ENCODE assay signal across 8 cellular contexts in the genomic region with DNA sequence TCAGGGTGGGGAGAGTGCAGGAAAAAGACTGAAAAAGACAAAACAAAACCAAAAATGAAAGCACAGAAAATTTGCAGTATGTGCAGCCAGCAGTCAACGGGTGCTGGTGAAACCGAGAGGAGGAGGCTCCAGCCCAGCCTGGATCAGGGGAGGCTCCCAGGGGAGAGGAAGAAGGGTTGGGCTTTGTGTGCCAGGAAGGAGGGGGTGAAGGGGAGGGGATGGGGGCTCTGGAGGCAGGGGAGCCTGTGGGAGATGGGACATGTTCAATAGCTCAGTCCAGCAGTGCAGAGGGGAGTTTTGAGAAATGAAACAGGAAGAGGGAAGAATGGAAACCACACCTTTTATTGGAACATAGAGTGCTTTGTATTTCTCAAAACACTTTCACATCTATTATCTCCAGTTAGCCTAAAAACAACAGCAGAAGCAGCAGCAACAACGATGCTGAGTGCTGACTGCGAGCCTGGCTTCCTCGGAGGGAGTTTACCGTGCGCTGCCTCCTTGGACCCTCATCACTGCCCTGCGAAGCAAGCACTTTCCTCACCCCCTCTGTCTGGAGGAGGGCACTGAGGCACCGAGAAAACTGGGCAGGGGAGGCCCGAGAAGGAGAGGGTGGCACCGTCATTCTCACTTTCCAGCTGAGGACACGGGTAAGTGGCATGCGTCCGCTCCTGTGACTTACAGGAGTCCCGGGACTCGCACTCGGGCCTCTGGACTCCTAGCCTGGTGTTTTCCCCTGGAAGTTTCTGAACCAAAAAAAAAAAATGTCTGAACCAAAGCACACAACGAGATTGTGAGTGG.
DNase-seq lines count a peak whose midpoint lies in the region; ATAC-seq and TF ChIP-seq lines count a peak whose summit lies in the region.

No MANE protein-coding gene starts in this region.

- H3K4ac ChIP-seq in neuronal stem cell (ENCODE audit: low read length) = no peak overlapping the region

- H3K4me1 Mint-ChIP-seq in HFFc6 (ENCODE audit: low read depth) = peaks cover 9% of the 10 kb centered on the region

- H3K9me3 Mint-ChIP-seq in HFFc6 = no peaks in the 10 kb centered on the region

- no peak overlapping the region for H3K27ac Mint-ChIP-seq in HFFc6

- no peaks in the 10 kb centered on the region for H3K79me2 ChIP-seq in mammary epithelial cell (ENCODE audit: insufficient read depth, low read length)

- H3K18ac ChIP-seq in neuronal stem cell (ENCODE audit: low read length) = peak overlapping the region; percentile 66

- WGBS in mammary epithelial cell (ENCODE audit: low coverage, missing lambda C conversion rate) = 51% methylated on average over 5 of the region's 18 CpGs
- WGBS in neuronal stem cell (ENCODE audit: extremely low coverage in 2 of 2, insufficient read length in 2 of 2, insufficient replicate concordance in 1 of 2), 2 donors = no CpG with 5 or more reads among the region's 18 CpGs

- no peaks in the 10 kb centered on the region for H3K79me1 ChIP-seq in neuronal stem cell (ENCODE audit: low read depth, low read length)

- H3K4me3 ChIP-seq in mammary epithelial cell (replicated peaks in 1 of 3; ENCODE audit: insufficient read depth in 1 of 3, low read depth in 2 of 3, low read length in 3 of 3) (no peak overlapping the region), neuronal stem cell (ENCODE audit: low read length in 2 of 2) (no peak overlapping the region)

- H3K4me2 ChIP-seq in mammary epithelial cell (ENCODE audit: insufficient read depth, low read depth, low read length) (no peak overlapping the region), neuronal stem cell (ENCODE audit: insufficient read depth, low read length, poor library complexity, severe bottlenecking) (no peak overlapping the region)

- no peak overlapping the region for H2BK5ac ChIP-seq in neuronal stem cell (ENCODE audit: low read length)

- no peak overlapping the region for H4K8ac ChIP-seq in neuronal stem cell (ENCODE audit: low read depth, low read length)

- H3K23ac ChIP-seq in neuronal stem cell (ENCODE audit: low read depth, low read length, poor library complexity) = no peak overlapping the region

- no peak overlapping the region for H2BK15ac ChIP-seq in neuronal stem cell (ENCODE audit: low read length)

- intact Hi-C loops in mammary epithelial cell (cut with micrococcal nuclease) = no loop called here

- no peak overlapping the region for H2BK12ac ChIP-seq in neuronal stem cell (ENCODE audit: low read length)

- peak overlapping the region; percentile 42 for H2AFZ ChIP-seq in mammary epithelial cell (ENCODE audit: low read depth, low read length)
- peak overlapping the region; percentile 78 for H2AFZ ChIP-seq in neuronal stem cell (ENCODE audit: low read length)

- CTCF ChIA-PET in mammary epithelial cell (lab: Charles Lee; ENCODE audit: low non-redundant PET) = no interaction called here

- TF ChIP-seq CTCF in HFFc6 (IDR thresholded peaks at IDR 0.05) (no peak), mammary epithelial cell (conservative IDR thresholded peaks at IDR 0.05 in 1 of 2, IDR thresholded peaks at IDR 0.05 in 1 of 2; ENCODE audit: extremely low read depth in 1 of 2, insufficient read depth in 1 of 2, low read depth in 1 of 2, low read length in 2 of 2) (no peak), foreskin keratinocyte (conservative IDR thresholded peaks at IDR 0.05) (no peak)

- H3K9me3 ChIP-seq in mammary epithelial cell (replicated peaks; ENCODE audit: insufficient read depth, low read length) = no peaks in the 10 kb centered on the region
- H3K9me3 ChIP-seq in neuronal stem cell (replicated peaks in 1 of 2; ENCODE audit: control insufficient read depth in 2 of 2, insufficient read depth in 1 of 2, low read depth in 1 of 2, low read length in 2 of 2) = peaks cover 3% of the 10 kb centered on the region in 2 donors

- no peak overlapping the region for H3K27ac ChIP-seq in mammary epithelial cell (ENCODE audit: insufficient read depth, low read depth, low read length)
- no peak overlapping the region for H3K27ac ChIP-seq in neuronal stem cell (replicated peaks; ENCODE audit: low read length)
- H3K27ac ChIP-seq in foreskin keratinocyte = no peak overlapping the region

- dilution Hi-C loops in mammary epithelial cell (cut with HindIII; ENCODE audit: low sequenced_read_pairs) = no loop called here

- no peak for ATAC-seq in foreskin keratinocyte

- H3K4me3 Mint-ChIP-seq in HFFc6 = peak overlapping the region; percentile 67; the same call in 1 of the 2 replicates

- H4K91ac ChIP-seq in neuronal stem cell (ENCODE audit: low read depth, low read length, poor library complexity) = no peak overlapping the region

- no peaks in the 10 kb centered on the region for H4K20me1 ChIP-seq in mammary epithelial cell (ENCODE audit: insufficient read depth, low read length)

- peaks cover 11% of the 10 kb centered on the region for H3K27me3 Mint-ChIP-seq in HFFc6 (ENCODE audit: insufficient read depth)

- no peaks in the 10 kb centered on the region for H3K36me3 Mint-ChIP-seq in HFFc6 (ENCODE audit: low read depth)

- BruUV-seq in mammary epithelial cell (replicated peaks; lab: Mats Ljungman, UMichigan) = no TSS peak

- peaks cover 2% of the 10 kb centered on the region for H3K4me1 ChIP-seq in mammary epithelial cell (ENCODE audit: insufficient read depth, low read length)
- H3K4me1 ChIP-seq in neuronal stem cell (ENCODE audit: control insufficient read depth in 2 of 2, insufficient read depth in 1 of 2, low read depth in 1 of 2, low read length in 2 of 2) = peaks cover 18% of the 10 kb centered on the region in 2 donors
- H3K4me1 ChIP-seq in foreskin keratinocyte = no peaks in the 10 kb centered on the region

- no peaks in the 10 kb centered on the region for H3K27me3 ChIP-seq in mammary epithelial cell (ENCODE audit: insufficient read depth, low read length)
- no peaks in the 10 kb centered on the region for H3K27me3 ChIP-seq in neuronal stem cell (ENCODE audit: control insufficient read depth in 3 of 3, insufficient read depth in 3 of 3, low read depth in 1 of 3, low read length in 3 of 3)
- no peaks in the 10 kb centered on the region for H3K27me3 ChIP-seq in foreskin keratinocyte

- H2AK5ac ChIP-seq in neuronal stem cell (ENCODE audit: low read depth, low read length) = no peak overlapping the region

- DNase-seq in activated T-cell treated with anti-CD3 and anti-CD28 coated beads for 48 hours (ENCODE audit: low read depth) (peak; percentile 7), HFFc6 (no peak), NCI-H2107 (lab: John Stamatoyannopoulos, UW) (peak; percentile 45), mammary epithelial cell (no peak), neuronal stem cell (ENCODE audit: low spot score) (no peak), SK-N-DZ (ENCODE audit: low spot score) (no peak), foreskin keratinocyte (no peak)
- DNase-seq in activated T-cell treated with anti-CD3 and anti-CD28 coated beads, Interleukin-2, amount 50 U/mL, for 1 hour = no peak

- H3K14ac ChIP-seq in neuronal stem cell (ENCODE audit: low read length) = no peak overlapping the region

- no peak overlapping the region for H3K9ac ChIP-seq in mammary epithelial cell (ENCODE audit: insufficient read depth, low read length)
- no peak overlapping the region for H3K9ac ChIP-seq in neuronal stem cell (ENCODE audit: low read depth, low read length, poor library complexity)

- H2BK120ac ChIP-seq in neuronal stem cell (ENCODE audit: low read depth, low read length) = no peak overlapping the region

- in situ Hi-C loops in mammary epithelial cell (cut with MboI; ENCODE audit: low sequenced_read_pairs in 2 of 2) = no loop called here

- no peaks in the 10 kb centered on the region for H3K36me3 ChIP-seq in mammary epithelial cell (ENCODE audit: insufficient read depth, low read length)
- no peaks in the 10 kb centered on the region for H3K36me3 ChIP-seq in neuronal stem cell (replicated peaks in 1 of 2; ENCODE audit: control insufficient read depth in 2 of 2, insufficient read depth in 2 of 2, low read length in 2 of 2)

Comparison
In these comparisons a context has a peak if more than half of its experiments do, and no peak if none do; other contexts are left out.
1. DNase-seq: peak in activated T-cell treated with anti-CD3 and anti-CD28 coated beads for 48 hours (single experiment) and NCI-H2107 (single experiment); none in activated T-cell treated with anti-CD3 and anti-CD28 coated beads, Interleukin-2, amount 50 U/mL, for 1 hour (single experiment), HFFc6 (single experiment), mammary epithelial cell (single experiment), neuronal stem cell (single experiment), SK-N-DZ (single experiment) and foreskin keratinocyte (0 of 2).